ENCODE assay signal across 1 cellular context in the genomic region with DNA sequence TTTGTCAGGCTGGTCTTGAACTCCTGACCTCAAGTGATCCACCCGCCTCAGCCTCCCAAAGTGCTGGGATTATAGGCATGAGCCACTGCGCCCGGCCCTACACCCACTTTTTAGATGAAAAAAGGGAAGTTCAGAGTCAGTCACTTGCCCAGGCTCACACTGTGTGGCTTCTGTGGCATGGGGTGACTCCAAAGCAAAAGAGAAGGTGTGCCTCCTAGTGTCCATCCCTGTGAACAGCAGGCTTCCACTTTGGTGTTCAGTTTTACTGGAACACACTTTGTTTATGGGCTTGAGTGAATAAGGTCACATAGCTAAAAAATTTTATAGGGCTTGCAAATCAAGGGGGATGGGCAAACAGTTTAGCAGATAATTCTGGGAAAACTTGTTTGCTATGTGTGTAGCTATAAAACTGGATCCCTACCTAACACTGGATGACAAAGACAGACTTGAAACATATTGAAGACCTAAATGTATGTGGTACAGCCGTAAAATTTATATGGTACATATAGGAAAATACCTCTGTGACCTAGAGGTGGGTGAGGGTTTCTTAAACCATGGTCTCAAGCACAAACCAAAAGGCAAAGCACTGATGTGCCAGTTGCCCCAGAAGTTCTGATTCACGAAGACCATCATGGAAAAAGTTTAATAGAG.
TF ChIP-seq lines count a peak whose summit lies in the region.

No MANE protein-coding gene starts in this region.

TF ChIP-seq in K562, 482 proteins besides CTCF, POLR2A, EP300 and RAD21 (continued from another document):
- TF ChIP-seq, protein P1, sequence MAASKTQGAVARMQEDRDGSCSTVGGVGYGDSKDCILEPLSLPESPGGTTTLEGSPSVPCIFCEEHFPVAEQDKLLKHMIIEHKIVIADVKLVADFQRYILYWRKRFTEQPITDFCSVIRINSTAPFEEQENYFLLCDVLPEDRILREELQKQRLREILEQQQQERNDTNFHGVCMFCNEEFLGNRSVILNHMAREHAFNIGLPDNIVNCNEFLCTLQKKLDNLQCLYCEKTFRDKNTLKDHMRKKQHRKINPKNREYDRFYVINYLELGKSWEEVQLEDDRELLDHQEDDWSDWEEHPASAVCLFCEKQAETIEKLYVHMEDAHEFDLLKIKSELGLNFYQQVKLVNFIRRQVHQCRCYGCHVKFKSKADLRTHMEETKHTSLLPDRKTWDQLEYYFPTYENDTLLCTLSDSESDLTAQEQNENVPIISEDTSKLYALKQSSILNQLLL (CRISPR knock-in tag; IDR thresholded peaks at IDR 0.05; ENCODE audit: borderline replicate concordance) = no peak
- TF ChIP-seq LCOR (CRISPR knock-in tag; IDR thresholded peaks at IDR 0.05) = peak; percentile 30; the same call in 1 of the 2 replicates
- TF ChIP-seq XRCC5 (IDR thresholded peaks at IDR 0.05; ENCODE audit: low read depth, low read length) = 0 out of 2 replicates have a peak, but pooled peaks have one; percentile 33
- no peak for TF ChIP-seq ZNF232 (CRISPR knock-in tag; IDR thresholded peaks at IDR 0.05)
- TF ChIP-seq, protein P2, sequence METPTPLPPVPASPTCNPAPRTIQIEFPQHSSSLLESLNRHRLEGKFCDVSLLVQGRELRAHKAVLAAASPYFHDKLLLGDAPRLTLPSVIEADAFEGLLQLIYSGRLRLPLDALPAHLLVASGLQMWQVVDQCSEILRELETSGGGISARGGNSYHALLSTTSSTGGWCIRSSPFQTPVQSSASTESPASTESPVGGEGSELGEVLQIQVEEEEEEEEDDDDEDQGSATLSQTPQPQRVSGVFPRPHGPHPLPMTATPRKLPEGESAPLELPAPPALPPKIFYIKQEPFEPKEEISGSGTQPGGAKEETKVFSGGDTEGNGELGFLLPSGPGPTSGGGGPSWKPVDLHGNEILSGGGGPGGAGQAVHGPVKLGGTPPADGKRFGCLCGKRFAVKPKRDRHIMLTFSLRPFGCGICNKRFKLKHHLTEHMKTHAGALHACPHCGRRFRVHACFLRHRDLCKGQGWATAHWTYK (CRISPR knock-in tag; IDR thresholded peaks at IDR 0.05) = peak; percentile 99
- TF ChIP-seq ADNP (tag; IDR thresholded peaks at IDR 0.05) = 0 out of 2 replicates have a peak, but pooled peaks have one; percentile 20
- TF ChIP-seq, protein P3, sequence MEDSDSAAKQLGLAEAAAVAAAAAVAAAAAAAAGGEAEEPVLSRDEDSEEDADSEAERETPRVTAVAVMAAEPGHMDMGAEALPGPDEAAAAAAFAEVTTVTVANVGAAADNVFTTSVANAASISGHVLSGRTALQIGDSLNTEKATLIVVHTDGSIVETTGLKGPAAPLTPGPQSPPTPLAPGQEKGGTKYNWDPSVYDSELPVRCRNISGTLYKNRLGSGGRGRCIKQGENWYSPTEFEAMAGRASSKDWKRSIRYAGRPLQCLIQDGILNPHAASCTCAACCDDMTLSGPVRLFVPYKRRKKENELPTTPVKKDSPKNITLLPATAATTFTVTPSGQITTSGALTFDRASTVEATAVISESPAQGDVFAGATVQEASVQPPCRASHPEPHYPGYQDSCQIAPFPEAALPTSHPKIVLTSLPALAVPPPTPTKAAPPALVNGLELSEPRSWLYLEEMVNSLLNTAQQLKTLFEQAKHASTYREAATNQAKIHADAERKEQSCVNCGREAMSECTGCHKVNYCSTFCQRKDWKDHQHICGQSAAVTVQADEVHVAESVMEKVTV (CRISPR knock-in tag; IDR thresholded peaks at IDR 0.05) = peak; percentile 85
- TF ChIP-seq SMARCA5 (IDR thresholded peaks at IDR 0.05) = peak; percentile 34; the same call in 1 of the 2 replicates
- TF ChIP-seq CBX3 (IDR thresholded peaks at IDR 0.05; ENCODE audit: borderline replicate concordance in 1 of 2, low read length in 2 of 2) = peak in 1 of 2 experiments; percentile 61; a peak in 1 of 3 replicates
- no peak for TF ChIP-seq L3MBTL2 (IDR thresholded peaks at IDR 0.05)
- TF ChIP-seq SMC3 (conservative IDR thresholded peaks at IDR 0.05; ENCODE audit: insufficient read depth, low read depth, low read length) = peak; percentile 92
- TF ChIP-seq ARID2 (IDR thresholded peaks at IDR 0.05) = peak; percentile 45; the same call in 1 of the 2 replicates
- no peak for TF ChIP-seq SREBF1 (IDR thresholded peaks at IDR 0.05; ENCODE audit: borderline replicate concordance, low read depth, low read length)
TF ChIP-seq in K562: peak in this region for 22.
